Comparison of ENCODE assay signal across 8 cellular contexts in genomic region chr14:22766457-22767322, GRCh38. TPM values are rescaled to one million over a fixed set of nuclear protein-coding genes. Genes with fewer than 3 reads are reported as not detected.
A peak's percentile ranks its signal among the peaks of the same experiment; 100 is the strongest.
DNase-seq lines count a peak whose midpoint lies in the region; ATAC-seq, FAIRE-seq and TF ChIP-seq lines count a peak whose summit lies in the region.

Gene OXA1L, plus strand, starts transcription at chr14:22766688. Its CDS starts 14 bp downstream, at chr14:22766702.

- no peak for TF ChIP-seq CTCF in keratinocyte (optimal IDR thresholded peaks at IDR 0.05 in 1 of 3, IDR thresholded peaks at IDR 0.05 in 1 of 3, conservative IDR thresholded peaks at IDR 0.05 in 1 of 3; ENCODE audit: extremely low read depth in 1 of 3, insufficient read depth in 2 of 3, low read length in 3 of 3)

- FAIRE-seq in keratinocyte (lab: Jason Lieb, UNC) = peak; percentile 90

- no peaks in the 10 kb centered on the region for H3K27me3 ChIP-seq in keratinocyte (ENCODE audit: control insufficient read depth, extremely low read depth, insufficient read depth, low read length)

- H3K79me2 ChIP-seq in keratinocyte (ENCODE audit: control insufficient read depth, insufficient read depth, low read length) = peaks cover 24% of the 10 kb centered on the region

- no peaks in the 10 kb centered on the region for H3K9me1 ChIP-seq in keratinocyte (ENCODE audit: control insufficient read depth, extremely low read depth, insufficient read depth, low read length)

- H3K9me3 ChIP-seq in keratinocyte (ENCODE audit: control insufficient read depth, low read depth, low read length) = no peaks in the 10 kb centered on the region

- peak within 1 kb of the TSS; percentile 93 for H3K9ac ChIP-seq in keratinocyte (ENCODE audit: control insufficient read depth, extremely low read depth, insufficient read depth, low read length)

- peak within 1 kb of the TSS; percentile 80 to 93 (median 82) for H3K4me3 ChIP-seq in keratinocyte (ENCODE audit: control insufficient read depth in 2 of 3, extremely low read depth in 1 of 3, insufficient read depth in 2 of 3, low read depth in 1 of 3, low read length in 3 of 3)

- peaks cover 16% of the 10 kb centered on the region for H3K4me1 ChIP-seq in keratinocyte (ENCODE audit: control insufficient read depth, extremely low read depth, insufficient read depth, low read length)

- H3K36me3 ChIP-seq in keratinocyte (ENCODE audit: control insufficient read depth in 2 of 2, extremely low read depth in 1 of 2, insufficient read depth in 2 of 2, low read length in 2 of 2) = peaks cover 22 to 27% of the 10 kb centered on the region in 2 experiments

- peak within 1 kb of the TSS; percentile 90 for H3K4me2 ChIP-seq in keratinocyte (ENCODE audit: control insufficient read depth, extremely low read depth, insufficient read depth, low read depth, low read length)

- ATAC-seq in GM19023 (IDR thresholded peaks at IDR 0.05; ENCODE audit: unreplicated experiment) = peak; percentile 81
- peak; percentile 73 for ATAC-seq in HG03342 (IDR thresholded peaks at IDR 0.05; ENCODE audit: unreplicated experiment)

- dilution Hi-C loops in keratinocyte (cut with MboI; ENCODE audit: extremely low pct_ligation_motif_present, low sequenced_read_pairs) = no loop called here

- DNase-seq in AG08395 (ENCODE audit: low spot score) (peak; percentile 98), NCI-H460 (ENCODE audit: extremely low read depth, low read depth) (peak; percentile 99), cerebellar nuclear complex (lab: John Stamatoyannopoulos, UW) (peak; percentile 54 to 73), keratinocyte (ENCODE audit: low read depth, low spot score) (peak; percentile 88)
- peak; percentile 88 for DNase-seq in activated CD4-positive, CD25-positive, alpha-beta regulatory T cell treated with anti-CD3 and anti-CD28 coated beads, Interleukin-2, amount 50 U/mL, for 72 hours
- peak; percentile 79 to 90 for DNase-seq in stimulated activated CD4-positive, alpha-beta T cell treated with anti-CD3 and anti-CD28 coated beads, Interleukin-15, amount 100 ng/mL, for 1 hour (ENCODE audit: low read depth in 1 of 2, low spot score in 1 of 2)

- H4K20me1 ChIP-seq in keratinocyte (ENCODE audit: control insufficient read depth, extremely low read depth, insufficient read depth, low read length) = no peaks in the 10 kb centered on the region

- peak within 1 kb of the TSS; percentile 99 for H2AFZ ChIP-seq in keratinocyte (ENCODE audit: control insufficient read depth, low read length)

- peak within 1 kb of the TSS; percentile 97 for H3K27ac ChIP-seq in keratinocyte (ENCODE audit: control insufficient read depth, insufficient read depth, low read length)

RNA-seq across cellular contexts. Expression of gene OXA1L, which starts in this region (rescaled TPM):
- total RNA-seq in NCI-H460 (2014; rRNA removed; shearing (Covaris generic)) = 175 and 189 TPM in 2 replicates
- polyA plus RNA-seq in NCI-H460 (2014; cell fraction: nucleus; rRNA removed) = 181 and 205 TPM in 2 replicates
- 129 to 150 TPM (median 130 TPM) in 3 replicates for polyA plus RNA-seq in keratinocyte
- polyA plus RNA-seq in keratinocyte (2011; ENCODE audit: low read depth) = 19.1 TPM
- polyA plus RNA-seq in keratinocyte (2011; cell fraction: cytosol; rRNA removed) = 112 and 139 TPM in 2 replicates
- polyA plus RNA-seq in keratinocyte (2011; cell fraction: nucleus; rRNA removed) = 270 and 272 TPM in 2 replicates
- polyA plus RNA-seq in keratinocyte (2012; ENCODE audit: low replicate concordance) = 82.6 and 83.6 TPM in 2 replicates
- 86.1 to 107 TPM (median 92.6 TPM) in 3 replicates for polyA minus RNA-seq in keratinocyte
- polyA minus RNA-seq in keratinocyte (2011; cell fraction: cytosol; rRNA and poly(A)+ RNA removed) = 62.3 TPM
- 47.4 and 71.7 TPM in 2 replicates for polyA minus RNA-seq in keratinocyte (2011; cell fraction: nucleus; rRNA and poly(A)+ RNA removed)

Comparison
In these comparisons a context has a peak if more than half of its experiments do, and no peak if none do; other contexts are left out.
1. Peak in every context shown above with its lines: DNase-seq, ATAC-seq, H3K4me3 ChIP-seq and H3K27ac ChIP-seq.